In the genomic region with DNA sequence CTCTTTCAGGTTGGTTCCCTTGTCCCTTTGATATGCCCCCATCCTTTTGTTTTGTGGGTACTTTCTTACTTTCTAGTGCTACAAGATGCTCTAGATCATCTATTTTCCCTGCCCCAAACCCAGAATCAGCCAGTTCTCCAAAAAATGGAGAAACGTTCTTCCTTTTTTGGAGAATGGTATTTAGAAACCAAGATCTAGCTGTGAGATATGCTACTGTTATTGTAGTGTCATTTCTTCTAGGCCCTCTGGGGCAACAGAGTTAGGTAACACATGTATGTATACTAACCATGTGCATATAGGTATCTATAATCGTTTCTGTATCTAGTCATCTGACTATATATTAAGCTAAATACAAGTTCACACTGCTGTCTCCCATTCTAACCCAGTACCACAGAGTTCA, we compare ENCODE assay signal across 30 cellular contexts. TPM values are rescaled to one million over a fixed set of nuclear protein-coding genes. Genes with fewer than 3 reads are reported as not detected.
"Had no signal": no experiment of that assay in that cellular context is flagged by ENCODE, and none has a peak within 500 bp of the region (broad histone marks: within the 10 kb centered on the region; RNA-seq: fewer than 3 reads in every experiment).

No MANE protein-coding gene starts in this region.

- H3K36me3 ChIP-seq: gastrocnemius medialis, ovary, sigmoid colon, tibial artery, upper lobe of left lung, vagina had no signal

- H3K9me3 ChIP-seq: gastrocnemius medialis, ovary, psoas muscle, sigmoid colon, testis, tibial artery, upper lobe of left lung, vagina had no signal

- H3K36me3 Mint-ChIP-seq: memory B cell; natural killer cell; stimulated activated memory B cell treated with anti-CD40 and anti-IgM and Interleukin-4, amounts not matched to agents 10 μg/mL and 1 μg/mL and 100 μg/mL, for 72 hours had no signal

- H3K9me3 Mint-ChIP-seq: memory B cell; natural killer cell; stimulated activated memory B cell treated with anti-CD40 and anti-IgM and Interleukin-4, amounts not matched to agents 10 μg/mL and 1 μg/mL and 100 μg/mL, for 72 hours had no signal

- H3K27ac ChIP-seq: dorsolateral prefrontal cortex, epithelial cell of prostate, gastrocnemius medialis, ovary, psoas muscle, sigmoid colon, testis, tibial artery, upper lobe of left lung, vagina had no signal

- DNase-seq: dorsolateral prefrontal cortex; effector CD4-positive, alpha-beta T cell; foreskin fibroblast; gastrocnemius medialis; natural killer cell; occipital lobe; ovary; posterior cingulate gyrus; psoas muscle; right cardiac atrium; stimulated activated CD4-positive, alpha-beta T cell treated with anti-CD3 and anti-CD28 coated beads, Interleukin-2, amount 100 ng/mL, for 24 hours; stimulated activated CD4-positive, alpha-beta T cell treated with anti-CD3 and anti-CD28 coated beads, Interleukin-4, amount 100 ng/mL, for 24 hours; stimulated activated naive CD8-positive, alpha-beta T cell treated with anti-CD3 and anti-CD28 coated beads, Interleukin-15, Interleukin-2, amounts not matched to agents 100 U/mL and 50 U/mL, for 24 hours; substantia nigra; testis; upper lobe of left lung had no signal

- FAIRE-seq: keratinocyte had no signal

- H3K4me1 ChIP-seq: gastrocnemius medialis, psoas muscle, sigmoid colon, testis, vagina had no signal

- ATAC-seq: esophagus mucosa; gastrocnemius medialis; left lobe of liver; natural killer cell; psoas muscle; right cardiac atrium; stimulated activated memory B cell treated with anti-CD40 and anti-IgM and Interleukin-4, amounts not matched to agents 10 μg/mL and 1 μg/mL and 100 μg/mL, for 72 hours; stimulated activated naive CD8-positive, alpha-beta T cell treated with anti-CD3 and anti-CD28 coated beads, Interleukin-15, Interleukin-2, amounts not matched to agents 100 U/mL and 50 U/mL, for 24 hours had no signal

- H3K4me3 Mint-ChIP-seq: memory B cell; natural killer cell; stimulated activated memory B cell treated with anti-CD40 and anti-IgM and Interleukin-4, amounts not matched to agents 10 μg/mL and 1 μg/mL and 100 μg/mL, for 72 hours had no signal

- H3K27me3 ChIP-seq: dorsolateral prefrontal cortex, gastrocnemius medialis, ovary, sigmoid colon, testis, tibial artery, upper lobe of left lung, vagina had no signal

- H3K4me1 Mint-ChIP-seq: natural killer cell; stimulated activated memory B cell treated with anti-CD40 and anti-IgM and Interleukin-4, amounts not matched to agents 10 μg/mL and 1 μg/mL and 100 μg/mL, for 72 hours had no signal

- H3K4me3 ChIP-seq: dorsolateral prefrontal cortex, gastrocnemius medialis, lung, ovary, psoas muscle, sigmoid colon, testis, tibial artery, upper lobe of left lung, vagina had no signal

- H3K27ac Mint-ChIP-seq: memory B cell; natural killer cell; stimulated activated memory B cell treated with anti-CD40 and anti-IgM and Interleukin-4, amounts not matched to agents 10 μg/mL and 1 μg/mL and 100 μg/mL, for 72 hours had no signal

RNA-seq across cellular contexts. Expression of a gene that starts 6.9 kb away (rescaled TPM):
- total RNA-seq: mononuclear cell had no signal
- polyA plus RNA-seq: neural cell had no signal

RNA-seq across cellular contexts. Expression of a gene that starts 12.7 kb away (rescaled TPM):
- total RNA-seq: esophagus mucosa, gastrocnemius medialis, glomerular endothelial cell, natural killer cell, occipital lobe, psoas muscle, renal cortical epithelial cell had no signal
- polyA plus RNA-seq: keratinocyte, neural cell had no signal
